Comparison of ENCODE assay signal across 1 cellular context in the genomic region with DNA sequence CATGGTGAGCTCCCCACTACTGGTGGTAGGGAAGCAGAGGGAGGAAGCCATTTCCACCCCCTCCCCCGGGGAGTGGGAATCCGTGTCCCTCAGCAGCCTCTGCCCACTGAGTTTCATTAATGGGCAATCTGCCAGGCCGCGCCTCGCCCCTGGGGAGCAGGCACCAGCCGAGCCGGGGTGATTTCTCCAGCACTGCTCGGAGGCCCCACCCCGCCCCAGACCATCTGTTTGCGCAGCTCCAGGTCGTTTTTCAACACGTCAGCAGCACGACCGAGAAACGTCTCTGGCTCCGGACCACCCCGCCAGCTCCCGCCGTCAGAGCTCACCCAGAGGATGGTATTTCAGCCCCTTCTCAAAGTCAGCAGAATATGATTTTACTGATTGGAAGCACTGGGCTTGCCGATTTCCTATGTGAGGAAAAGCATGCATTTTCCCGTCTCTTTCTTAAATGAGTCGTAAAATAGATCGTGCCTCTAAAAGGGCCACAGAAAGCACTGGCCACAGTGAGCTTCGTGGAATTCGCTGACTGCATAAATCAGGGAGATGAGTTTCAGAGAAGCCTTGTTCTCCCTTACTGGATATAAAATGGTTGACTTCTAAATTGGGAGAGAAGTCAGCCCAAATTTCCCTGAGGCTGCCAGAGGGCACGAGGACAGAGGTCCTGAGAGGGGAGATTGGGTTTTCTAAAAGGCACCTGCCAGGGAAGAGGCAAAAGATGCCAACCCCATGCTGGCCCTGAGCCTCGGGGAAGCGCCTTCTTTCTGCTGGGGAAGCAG.
TF ChIP-seq lines count a peak whose summit lies in the region.

No MANE protein-coding gene starts in this region.

TF ChIP-seq in SK-N-SH treated with all-trans-retinoic acid at 6 μM for 48 hours, 23 proteins besides CTCF, POLR2A, EP300 and RAD21 (continued from another document):
- TF ChIP-seq, protein P1, sequence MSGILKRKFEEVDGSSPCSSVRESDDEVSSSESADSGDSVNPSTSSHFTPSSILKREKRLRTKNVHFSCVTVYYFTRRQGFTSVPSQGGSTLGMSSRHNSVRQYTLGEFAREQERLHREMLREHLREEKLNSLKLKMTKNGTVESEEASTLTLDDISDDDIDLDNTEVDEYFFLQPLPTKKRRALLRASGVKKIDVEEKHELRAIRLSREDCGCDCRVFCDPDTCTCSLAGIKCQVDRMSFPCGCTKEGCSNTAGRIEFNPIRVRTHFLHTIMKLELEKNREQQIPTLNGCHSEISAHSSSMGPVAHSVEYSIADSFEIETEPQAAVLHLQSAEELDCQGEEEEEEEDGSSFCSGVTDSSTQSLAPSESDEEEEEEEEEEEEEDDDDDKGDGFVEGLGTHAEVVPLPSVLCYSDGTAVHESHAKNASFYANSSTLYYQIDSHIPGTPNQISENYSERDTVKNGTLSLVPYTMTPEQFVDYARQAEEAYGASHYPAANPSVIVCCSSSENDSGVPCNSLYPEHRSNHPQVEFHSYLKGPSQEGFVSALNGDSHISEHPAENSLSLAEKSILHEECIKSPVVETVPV (CRISPR knock-in tag; IDR thresholded peaks at IDR 0.05): no peak
- TF ChIP-seq BACH2 (CRISPR knock-in tag; IDR thresholded peaks at IDR 0.05; ENCODE audit: borderline replicate concordance) (no peak), ZFP30 (CRISPR knock-in tag; IDR thresholded peaks at IDR 0.05) (no peak), OSR1 (CRISPR knock-in tag; IDR thresholded peaks at IDR 0.05) (no peak), ZNF70 (CRISPR knock-in tag; IDR thresholded peaks at IDR 0.05) (no peak), ESRRG (CRISPR knock-in tag; IDR thresholded peaks at IDR 0.05) (no peak), CSDC2 (CRISPR knock-in tag; IDR thresholded peaks at IDR 0.05) (no peak)
- TF ChIP-seq, protein P2, sequence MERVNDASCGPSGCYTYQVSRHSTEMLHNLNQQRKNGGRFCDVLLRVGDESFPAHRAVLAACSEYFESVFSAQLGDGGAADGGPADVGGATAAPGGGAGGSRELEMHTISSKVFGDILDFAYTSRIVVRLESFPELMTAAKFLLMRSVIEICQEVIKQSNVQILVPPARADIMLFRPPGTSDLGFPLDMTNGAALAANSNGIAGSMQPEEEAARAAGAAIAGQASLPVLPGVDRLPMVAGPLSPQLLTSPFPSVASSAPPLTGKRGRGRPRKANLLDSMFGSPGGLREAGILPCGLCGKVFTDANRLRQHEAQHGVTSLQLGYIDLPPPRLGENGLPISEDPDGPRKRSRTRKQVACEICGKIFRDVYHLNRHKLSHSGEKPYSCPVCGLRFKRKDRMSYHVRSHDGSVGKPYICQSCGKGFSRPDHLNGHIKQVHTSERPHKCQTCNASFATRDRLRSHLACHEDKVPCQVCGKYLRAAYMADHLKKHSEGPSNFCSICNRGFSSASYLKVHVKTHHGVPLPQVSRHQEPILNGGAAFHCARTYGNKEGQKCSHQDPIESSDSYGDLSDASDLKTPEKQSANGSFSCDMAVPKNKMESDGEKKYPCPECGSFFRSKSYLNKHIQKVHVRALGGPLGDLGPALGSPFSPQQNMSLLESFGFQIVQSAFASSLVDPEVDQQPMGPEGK (CRISPR knock-in tag; IDR thresholded peaks at IDR 0.05; ENCODE audit: borderline replicate concordance): no peak
